22 cellular contexts compared by ENCODE assay signal in genomic region chr2:32442020-32442467, GRCh38.
DNase-seq lines count a peak whose midpoint lies in the region; ATAC-seq, FAIRE-seq and TF ChIP-seq lines count a peak whose summit lies in the region.
"Had no signal": no experiment of that assay in that cellular context is flagged by ENCODE, and none has a peak within 500 bp of the region (broad histone marks: within the 10 kb centered on the region; RNA-seq: fewer than 3 reads in every experiment).

No MANE protein-coding gene starts in this region.

- H3K27me3 ChIP-seq in endothelial cell of umbilical vein (ENCODE audit: control insufficient read depth in 2 of 2, insufficient read depth in 2 of 2, low read length in 2 of 2) (no peaks in the 10 kb centered on the region), HepG2 (ENCODE audit: control insufficient read depth in 1 of 2, insufficient read depth in 2 of 2, low read length in 2 of 2) (no peaks in the 10 kb centered on the region)
- H3K27me3 ChIP-seq: BLaER1 treated with 17β-estradiol and CSF1 and Interleukin-3, amounts not matched to agents 10 nM and 100 nM; SJCRH30 had no signal

- DNase-seq in activated T-cell treated with anti-CD3 and anti-CD28 coated beads, Interleukin-2, amount 50 U/mL, for 72 hours = no peak
- no peak for DNase-seq in activated T-cell treated with anti-CD3 and anti-CD28 coated beads, Interleukin-2, amount 50 U/mL, for 4 hours
- DNase-seq in endothelial cell of umbilical vein (ENCODE audit: low read depth, low spot score) (peak; percentile 5), HepG2 (ENCODE audit: low spot score) (peak; percentile 90), NCI-H774 (lab: John Stamatoyannopoulos, UW) (no peak)
- DNase-seq: AML-193; CD4-positive, alpha-beta memory T cell; COR-L47; IMR-90; MM.1S; NCI-H2029 treated with DMSO at 0.1 percent for 48 hours; NCI-H446 treated with DMSO at 0.1 percent for 48 hours; NCI-H526; PC-9; SJCRH30 had no signal

- TF ChIP-seq CTCF in endothelial cell of umbilical vein (IDR thresholded peaks at IDR 0.05; ENCODE audit: extremely low read depth in 1 of 2, insufficient read depth in 1 of 2, low read depth in 1 of 2, low read length in 2 of 2) (no peak), HepG2 (CRISPR knock-in tag; IDR thresholded peaks at IDR 0.05) (no peak)

- TF ChIP-seq EP300 in HepG2 (IDR thresholded peaks at IDR 0.05; ENCODE audit: low read depth in 2 of 2, low read length in 2 of 2) (no peak; a peak in 1 of 4 replicates), HepG2 (CRISPR knock-in tag; IDR thresholded peaks at IDR 0.05; ENCODE audit: borderline replicate concordance) (no peak)

- no peak overlapping the region for H3K27ac ChIP-seq in endothelial cell of umbilical vein (ENCODE audit: insufficient read depth, low read depth, low read length)
- peak overlapping the region; percentile 82 for H3K27ac ChIP-seq in HepG2 (ENCODE audit: extremely low read length, insufficient read depth, low read length)
- H3K27ac ChIP-seq: BLaER1 treated with 17β-estradiol and CSF1 and Interleukin-3, amounts not matched to agents 10 nM and 100 nM; KMS-11; PC-9; SJCRH30 had no signal

- no peaks in the 10 kb centered on the region for H3K27me3 Mint-ChIP-seq in activated T-cell treated with anti-CD3 and anti-CD28 coated beads, Interleukin-2, amount 50 U/mL, for 72 hours (ENCODE audit: low read depth)
- no peaks in the 10 kb centered on the region for H3K27me3 Mint-ChIP-seq in activated T-cell treated with anti-CD3 and anti-CD28 coated beads, Interleukin-2, amount 50 U/mL, for 4 hours (ENCODE audit: low read depth)
- H3K27me3 Mint-ChIP-seq: CD4-positive, alpha-beta memory T cell had no signal

- H3K4me2 ChIP-seq in endothelial cell of umbilical vein (ENCODE audit: insufficient read depth, low read length) (no peak overlapping the region), HepG2 (ENCODE audit: low read depth, low read length) (peak overlapping the region; percentile 72)
- H3K4me2 ChIP-seq: BLaER1 treated with 17β-estradiol and CSF1 and Interleukin-3, amounts not matched to agents 10 nM and 100 nM; KMS-11; PC-9 had no signal

- no peaks in the 10 kb centered on the region for H3K9me3 Mint-ChIP-seq in activated T-cell treated with anti-CD3 and anti-CD28 coated beads, Interleukin-2, amount 50 U/mL, for 72 hours
- H3K9me3 Mint-ChIP-seq in activated T-cell treated with anti-CD3 and anti-CD28 coated beads, Interleukin-2, amount 50 U/mL, for 4 hours = no peaks in the 10 kb centered on the region
- H3K9me3 Mint-ChIP-seq: CD4-positive, alpha-beta memory T cell had no signal

- intact Hi-C loops in endothelial cell of umbilical vein (cut with micrococcal nuclease) (no loop called here), HepG2 (cut with micrococcal nuclease; ENCODE audit: unreplicated experiment) (no loop called here)

- FAIRE-seq in endothelial cell of umbilical vein (lab: Jason Lieb, UNC) (no peak), HepG2 (lab: Jason Lieb, UNC) (peak; percentile 74)
- FAIRE-seq: G401.6 had no signal

- H3K9ac ChIP-seq in endothelial cell of umbilical vein (replicated peaks; ENCODE audit: extremely low read depth, insufficient read depth, low read length) (no peak overlapping the region), HepG2 (ENCODE audit: insufficient read depth, low read depth, low read length) (peak overlapping the region; percentile 32)
- H3K9ac ChIP-seq: BLaER1 treated with 17β-estradiol and CSF1 and Interleukin-3, amounts not matched to agents 10 nM and 100 nM; KMS-11 had no signal

- H3K4me1 ChIP-seq in endothelial cell of umbilical vein (ENCODE audit: control insufficient read depth, extremely low read depth, insufficient read depth, low read length) = no peaks in the 10 kb centered on the region
- peaks cover 42% of the 10 kb centered on the region for H3K4me1 ChIP-seq in HepG2 (ENCODE audit: insufficient read depth, low read length)
- H3K4me1 ChIP-seq: BLaER1 treated with 17β-estradiol and CSF1 and Interleukin-3, amounts not matched to agents 10 nM and 100 nM; SJCRH30 had no signal

- H3K9me3 ChIP-seq in endothelial cell of umbilical vein (replicated peaks; ENCODE audit: control insufficient read depth, insufficient read depth, low read length) (no peaks in the 10 kb centered on the region), HepG2 (ENCODE audit: low read length) (no peaks in the 10 kb centered on the region)
- H3K9me3 ChIP-seq: BLaER1 treated with 17β-estradiol and CSF1 and Interleukin-3, amounts not matched to agents 10 nM and 100 nM; SJCRH30 had no signal

- POLR2A ChIA-PET in endothelial cell of umbilical vein (lab: Charles Lee) (interaction anchor here (0.5 kb wide), 1 partner anchor 373 kb away, joined by 4 read pairs; no protein-coding TSS in a partner anchor), HepG2 (lab: Yijun Ruan, JAX) (no interaction called here)

- H3K27ac Mint-ChIP-seq in activated T-cell treated with anti-CD3 and anti-CD28 coated beads, Interleukin-2, amount 50 U/mL, for 72 hours = peak overlapping the region; percentile 42

- no peaks in the 10 kb centered on the region for H3K79me2 ChIP-seq in endothelial cell of umbilical vein (ENCODE audit: control insufficient read depth, insufficient read depth, low read length)
- no peaks in the 10 kb centered on the region for H3K79me2 ChIP-seq in HepG2 (ENCODE audit: insufficient read depth, low read length)

- dilution Hi-C loops in endothelial cell of umbilical vein (cut with MboI; ENCODE audit: extremely low pct_ligation_motif_present, low sequenced_read_pairs) = no loop called here

- no peak for TF ChIP-seq RAD21 in HepG2 (CRISPR knock-in tag; IDR thresholded peaks at IDR 0.05)

- H3K9me1 ChIP-seq in endothelial cell of umbilical vein (replicated peaks; ENCODE audit: control insufficient read depth, extremely low read depth, insufficient read depth, low read length) = no peaks in the 10 kb centered on the region

- peaks cover 15 to 36% of the 10 kb centered on the region in 2 donors for H3K36me3 Mint-ChIP-seq in activated T-cell treated with anti-CD3 and anti-CD28 coated beads, Interleukin-2, amount 50 U/mL, for 72 hours (ENCODE audit: insufficient read depth in 2 of 2)
- peaks cover 52% of the 10 kb centered on the region for H3K36me3 Mint-ChIP-seq in activated T-cell treated with anti-CD3 and anti-CD28 coated beads, Interleukin-2, amount 50 U/mL, for 4 hours (ENCODE audit: insufficient read depth)

- in situ Hi-C loops in HepG2 (cut with HindIII; ENCODE audit: extremely low pct_ligation_motif_present, low pct_unique_long_range_greater_than_20kb) = no loop called here

- 5% methylated on average over 7 of the region's 7 CpGs for WGBS in HepG2 (ENCODE audit: low lambda C conversion rate)

- H3K4me1 Mint-ChIP-seq in activated T-cell treated with anti-CD3 and anti-CD28 coated beads, Interleukin-2, amount 50 U/mL, for 72 hours (ENCODE audit: low read depth) = no peaks in the 10 kb centered on the region
- no peaks in the 10 kb centered on the region for H3K4me1 Mint-ChIP-seq in activated T-cell treated with anti-CD3 and anti-CD28 coated beads, Interleukin-2, amount 50 U/mL, for 4 hours (ENCODE audit: low read depth)

- CTCF ChIA-PET in endothelial cell of umbilical vein (lab: Charles Lee) (interaction anchor here (0.8 to 3.2 kb wide), 3 partner anchors 8 to 14 kb away, joined by 3 to 12 read pairs (median 4); no protein-coding TSS in a partner anchor), HepG2 (lab: Yijun Ruan, JAX; ENCODE audit: low intra/inter-chr PET ratio, low total read pairs) (no interaction called here)

- BruUV-seq in endothelial cell of umbilical vein (replicated peaks; lab: Mats Ljungman, UMichigan) = no TSS peak
- BruUV-seq in HepG2 (replicated peaks; lab: Mats Ljungman, UMichigan) = no TSS peak

- H3K4me3 ChIP-seq in endothelial cell of umbilical vein (replicated peaks in 1 of 3; ENCODE audit: insufficient read depth in 1 of 3, low read depth in 1 of 3, low read length in 3 of 3) (no peak overlapping the region), HepG2 (replicated peaks in 1 of 3; ENCODE audit: insufficient read depth in 1 of 3, low read depth in 2 of 3, low read length in 3 of 3) (peak overlapping the region in 2 of 3 experiments; percentile 20 to 25; a peak in 2 of 6 replicates)
- H3K4me3 ChIP-seq: BLaER1 treated with 17β-estradiol and CSF1 and Interleukin-3, amounts not matched to agents 10 nM and 100 nM; PC-9; SJCRH30 had no signal

- peaks cover 2 to 16% of the 10 kb centered on the region in 2 experiments for H3K36me3 ChIP-seq in endothelial cell of umbilical vein (ENCODE audit: control insufficient read depth in 2 of 2, extremely low read depth in 1 of 2, insufficient read depth in 2 of 2, low read length in 2 of 2)
- peaks cover 20 to 60% of the 10 kb centered on the region in 2 experiments for H3K36me3 ChIP-seq in HepG2 (replicated peaks in 1 of 2; ENCODE audit: control insufficient read depth in 1 of 2, insufficient read depth in 2 of 2, low read length in 2 of 2)

- no peak overlapping the region for H3K4me3 Mint-ChIP-seq in activated T-cell treated with anti-CD3 and anti-CD28 coated beads, Interleukin-2, amount 50 U/mL, for 72 hours
- H3K4me3 Mint-ChIP-seq in activated T-cell treated with anti-CD3 and anti-CD28 coated beads, Interleukin-2, amount 50 U/mL, for 4 hours = no peak overlapping the region
- H3K4me3 Mint-ChIP-seq: CD4-positive, alpha-beta memory T cell had no signal

- H4K20me1 ChIP-seq in endothelial cell of umbilical vein (replicated peaks; ENCODE audit: control insufficient read depth, extremely low read depth, insufficient read depth, low read length) (no peaks in the 10 kb centered on the region), HepG2 (ENCODE audit: insufficient read depth, low read length) (no peaks in the 10 kb centered on the region)

- H2AFZ ChIP-seq in endothelial cell of umbilical vein (ENCODE audit: low read depth, low read length) (no peak overlapping the region), HepG2 (ENCODE audit: low read length) (no peak overlapping the region)
- H2AFZ ChIP-seq: PC-9 had no signal

- no peak for ATAC-seq in activated T-cell treated with anti-CD3 and anti-CD28 coated beads, Interleukin-2, amount 50 U/mL, for 72 hours (replicated peaks in 1 of 2)
- no peak for ATAC-seq in activated T-cell treated with anti-CD3 and anti-CD28 coated beads, Interleukin-2, amount 50 U/mL, for 4 hours
- ATAC-seq in HepG2 (peak; percentile 98), HG03175 (IDR thresholded peaks at IDR 0.05; ENCODE audit: unreplicated experiment) (no peak), GM19023 (IDR thresholded peaks at IDR 0.05; ENCODE audit: unreplicated experiment) (no peak)
- ATAC-seq: Right ventricle myocardium inferior, SK-N-SH treated with all-trans-retinoic acid at 6 μM for 48 hours had no signal

- TF ChIP-seq POLR2A in endothelial cell of umbilical vein (IDR thresholded peaks at IDR 0.05; ENCODE audit: low read depth, low read length) = no peak
- TF ChIP-seq POLR2A in HepG2 (IDR thresholded peaks at IDR 0.05; ENCODE audit: insufficient read depth in 1 of 2, low read depth in 2 of 2, low read length in 2 of 2) = no peak

TF ChIP-seq in endothelial cell of umbilical vein, 7 proteins besides CTCF, POLR2A, EP300 and RAD21 (continues in another document):
- TF ChIP-seq MYC (IDR thresholded peaks at IDR 0.05; ENCODE audit: low read depth, low read length) (no peak), POLR2AphosphoS5 (IDR thresholded peaks at IDR 0.05; ENCODE audit: insufficient read depth, low read depth, low read length) (no peak)

Comparison
In these comparisons a context has a peak if more than half of its experiments do, and no peak if none do; other contexts are left out.
1. DNase-seq: peak in endothelial cell of umbilical vein (single experiment) and HepG2 (single experiment); none in activated T-cell treated with anti-CD3 and anti-CD28 coated beads, Interleukin-2, amount 50 U/mL, for 72 hours (0 of 2), activated T-cell treated with anti-CD3 and anti-CD28 coated beads, Interleukin-2, amount 50 U/mL, for 4 hours (single experiment) and NCI-H774 (single experiment).
2. H3K4me3 ChIP-seq: peak in HepG2 (2 of 3); none in endothelial cell of umbilical vein (0 of 3).